ENCODE assay signal across 29 cellular contexts in genomic region chrX:104309169-104309568, GRCh38. TPM values are rescaled to one million over a fixed set of nuclear protein-coding genes. Genes with fewer than 3 reads are reported as not detected.
DNase-seq lines count a peak whose midpoint lies in the region; ATAC-seq, FAIRE-seq and TF ChIP-seq lines count a peak whose summit lies in the region.
"Had no signal": no experiment of that assay in that cellular context is flagged by ENCODE, and none has a peak within 500 bp of the region (broad histone marks: within the 10 kb centered on the region; RNA-seq: fewer than 3 reads in every experiment).

No MANE protein-coding gene starts in this region.

- H3K9ac ChIP-seq in H1 (replicated peaks in 1 of 4; ENCODE audit: extremely low read depth in 1 of 4, low read depth in 3 of 4, low read length in 3 of 4) = no peak overlapping the region

- no peak for TF ChIP-seq EP300 in H1 (IDR thresholded peaks at IDR 0.05; ENCODE audit: borderline replicate concordance in 1 of 2, low read depth in 2 of 2, low read length in 2 of 2)

- H3K4me1 ChIP-seq in Panc1 (ENCODE audit: control insufficient read depth, insufficient read depth, low read length) = no peaks in the 10 kb centered on the region
- H3K4me1 ChIP-seq in H1 (replicated peaks in 1 of 4; ENCODE audit: control insufficient read depth in 3 of 4, insufficient read depth in 4 of 4, low read length in 3 of 4) = peaks cover 0 to 3% (median 0%) of the 10 kb centered on the region in 4 experiments; a peak in 2 of 7 replicates
- peaks cover 5% of the 10 kb centered on the region for H3K4me1 ChIP-seq in osteoblast (ENCODE audit: insufficient read depth, low read length)
- H3K4me1 ChIP-seq: BE2C, colonic mucosa had no signal

- H3K27me3 ChIP-seq in Panc1 (ENCODE audit: control insufficient read depth, insufficient read depth, low read length) (no peaks in the 10 kb centered on the region), H1 (replicated peaks in 1 of 4; ENCODE audit: control insufficient read depth in 3 of 4, extremely low read depth in 1 of 4, insufficient read depth in 3 of 4, low read length in 3 of 4) (no peaks in the 10 kb centered on the region), osteoblast (ENCODE audit: insufficient read depth, low read length) (peaks cover 11% of the 10 kb centered on the region)
- H3K27me3 ChIP-seq: BE2C had no signal

- H3K56ac ChIP-seq in H1 (replicated peaks; ENCODE audit: insufficient read length, low read depth, low read length) = no peak overlapping the region

- no peak overlapping the region for H3K14ac ChIP-seq in H1 (ENCODE audit: insufficient read length)

- no peak overlapping the region for H3K27ac ChIP-seq in Panc1 (ENCODE audit: low read length)
- H3K27ac ChIP-seq in H1 (ENCODE audit: low read depth, low read length) = no peak overlapping the region
- H3K27ac ChIP-seq in osteoblast (ENCODE audit: low read depth, low read length) = no peak overlapping the region
- H3K27ac ChIP-seq: 22Rv1, colonic mucosa, esophagus squamous epithelium had no signal

- TF ChIP-seq CTCF in Panc1 (IDR thresholded peaks at IDR 0.05) (peak; percentile 15), H1 (IDR thresholded peaks at IDR 0.05; ENCODE audit: control extremely low read depth in 1 of 3, insufficient read depth in 1 of 3, low read depth in 1 of 3, low read length in 3 of 3) (peak; percentile 3 to 57 (median 50); a peak in 3 of 4 replicates), osteoblast (IDR thresholded peaks at IDR 0.05; ENCODE audit: extremely low read depth, low read depth, low read length) (peak; percentile 28)

- H3K23ac ChIP-seq in H1 (ENCODE audit: insufficient read length) = no peak overlapping the region

- TF ChIP-seq POLR2A in H1 (IDR thresholded peaks at IDR 0.05; ENCODE audit: control extremely low read depth in 1 of 2, low read depth in 2 of 2, low read length in 2 of 2) = no peak
- TF ChIP-seq POLR2A in GM12891 (IDR thresholded peaks at IDR 0.05; ENCODE audit: low read depth, low read length) = no peak

- H3K23me2 ChIP-seq in H1 (ENCODE audit: low read depth, low read length) = no peaks in the 10 kb centered on the region

- 90% methylated on average over 5 of the region's 5 CpGs; no CpG with 5 or more reads in 1 of the 2 experiments for WGBS in H1 (ENCODE audit: extremely low coverage in 1 of 2, insufficient coverage in 1 of 2, insufficient read length in 1 of 2, insufficient replicate concordance in 2 of 2, low coverage in 1 of 2, low lambda C conversion rate in 2 of 2, missing lambda C conversion rate in 1 of 2), 2 experiments

- no peak overlapping the region for H4K5ac ChIP-seq in H1 (ENCODE audit: insufficient read length, low read depth, low read length)

- H2AK5ac ChIP-seq in H1 (ENCODE audit: low read depth, low read length) = no peak overlapping the region

- intact Hi-C loops in Panc1 (cut with micrococcal nuclease; ENCODE audit: unreplicated experiment) = no loop called here

- FAIRE-seq in H1 (lab: Jason Lieb, UNC) (peak; percentile 65), GM12891 (lab: Jason Lieb, UNC) (no peak)
- FAIRE-seq: GM12892, small intestine had no signal

- no peak overlapping the region for H3K4me2 ChIP-seq in H1 (ENCODE audit: insufficient read depth in 1 of 2, low read depth in 2 of 2, low read length in 2 of 2)
- no peak overlapping the region for H3K4me2 ChIP-seq in osteoblast (ENCODE audit: insufficient read depth, low read length)

- H3K18ac ChIP-seq in H1 (ENCODE audit: extremely low read depth, low read length) = no peak overlapping the region

- H2AFZ ChIP-seq in H1 (ENCODE audit: low read length) (no peak overlapping the region), osteoblast (ENCODE audit: low read length) (no peak overlapping the region)

- no peak overlapping the region for H2BK5ac ChIP-seq in H1 (ENCODE audit: low read depth, low read length)

- H2BK15ac ChIP-seq in H1 (ENCODE audit: low read length) = no peak overlapping the region

- H4K8ac ChIP-seq in H1 (ENCODE audit: extremely low read depth, insufficient read depth, low read length) = no peak overlapping the region

- no TSS peak for BruUV-seq in Panc1 (replicated peaks; lab: Mats Ljungman, UMichigan)

- peak; percentile 1 for DNase-seq in DMS53 (lab: John Stamatoyannopoulos, UW)
- DNase-seq in DMS53 treated with DMSO at 0.1 percent for 48 hours (lab: John Stamatoyannopoulos, UW; ENCODE audit: unreplicated experiment) = no peak
- no peak for DNase-seq in Panc1 (ENCODE audit: low read depth, low spot score)
- no peak for DNase-seq in H1 (ENCODE audit: low read depth in 1 of 2, low spot score in 2 of 2)
- DNase-seq in osteoblast (ENCODE audit: insufficient read length, low spot score, missing footprints) = no peak
- no peak for DNase-seq in GM12891 (ENCODE audit: insufficient read length, low spot score)
- DNase-seq in activated CD4-positive, CD25-positive, alpha-beta regulatory T cell treated with anti-CD3 and anti-CD28 coated beads, Interleukin-2, amount 50 U/mL, for 72 hours = no peak
- DNase-seq: activated CD8-positive, alpha-beta T cell treated with anti-CD3 and anti-CD28 coated beads, Interleukin-2, amount 10 ng/mL, durations not matched to agents 7 days and 5 days; activated gamma-delta T cell treated with Interleukin-2 at 50 U/mL for 16 hours; activated T-cell treated with anti-CD3 and anti-CD28 coated beads for 4 hours; BE2C; colonic mucosa; effector memory CD8-positive, alpha-beta T cell; esophagus squamous epithelium; glutamatergic neuron; left cardiac atrium; NCI-H446; Right ventricle myocardium superior; small intestine; stimulated activated CD4-positive, alpha-beta T cell treated with anti-CD3 and anti-CD28 coated beads, Interleukin-2, amount 100 ng/mL, for 24 hours; SW 1271 had no signal

- no peaks in the 10 kb centered on the region for H4K20me1 ChIP-seq in H1 (replicated peaks in 1 of 2; ENCODE audit: control insufficient read depth in 1 of 2, insufficient read depth in 2 of 2, low read length in 2 of 2)
- no peaks in the 10 kb centered on the region for H4K20me1 ChIP-seq in osteoblast (ENCODE audit: insufficient read depth, low read length)

- ATAC-seq in Panc1 (peak; percentile 68), HG02870 (IDR thresholded peaks at IDR 0.05; ENCODE audit: unreplicated experiment) (no peak)
- ATAC-seq: activated CD4-positive, CD25-positive, alpha-beta regulatory T cell treated with anti-CD3 and anti-CD28 coated beads, Interleukin-2, amount 50 U/mL, for 24 hours; activated CD8-positive, alpha-beta T cell treated with anti-CD3 and anti-CD28 coated beads, Interleukin-2, amount 10 ng/mL, durations not matched to agents 7 days and 5 days; effector memory CD8-positive, alpha-beta T cell had no signal

- H3K4me3 ChIP-seq in Panc1 (ENCODE audit: low read depth in 2 of 2, low read length in 2 of 2) (no peak overlapping the region), H1 (ENCODE audit: extremely low read depth in 1 of 4, insufficient read depth in 2 of 4, low read depth in 3 of 4, low read length in 4 of 4) (no peak overlapping the region), osteoblast (ENCODE audit: insufficient read depth, low read length) (no peak overlapping the region)
- H3K4me3 ChIP-seq: colonic mucosa, esophagus squamous epithelium had no signal

- POLR2A ChIA-PET in Panc1 (lab: Charles Lee) (no interaction called here), H1 (lab: Charles Lee; ENCODE audit: partially characterized antibody) (no interaction called here)

- H3K9me3 ChIP-seq in Panc1 (ENCODE audit: control insufficient read depth, insufficient read depth, low read depth, low read length) (no peaks in the 10 kb centered on the region), H1 (ENCODE audit: insufficient read depth in 2 of 2, low read depth in 1 of 2, low read length in 1 of 2) (no peaks in the 10 kb centered on the region), osteoblast (ENCODE audit: low read depth, low read length) (no peaks in the 10 kb centered on the region)
- H3K9me3 ChIP-seq: BE2C, colonic mucosa, esophagus squamous epithelium had no signal

- no peaks in the 10 kb centered on the region for H3K79me2 ChIP-seq in H1 (ENCODE audit: control insufficient read depth in 1 of 2, insufficient read depth in 2 of 2, low read length in 2 of 2)
- H3K79me2 ChIP-seq in osteoblast (ENCODE audit: insufficient read depth, low read length) = no peaks in the 10 kb centered on the region

- CTCF ChIA-PET in Panc1 (lab: Charles Lee) (no interaction called here), H1 (lab: Charles Lee; ENCODE audit: partially characterized antibody) (interaction anchor here (0.7 to 3.3 kb wide), 7 partner anchors 10 to 181 kb away, joined by 3 to 18 read pairs (median 4); no protein-coding TSS in a partner anchor)

- peak; percentile 22 to 30; a peak in 2 of 4 replicates for TF ChIP-seq RAD21 in H1 (IDR thresholded peaks at IDR 0.05 in 1 of 2, conservative IDR thresholded peaks at IDR 0.05 in 1 of 2; ENCODE audit: low read depth in 2 of 2, low read length in 2 of 2)

- in situ Hi-C loops in Panc1 (cut with HindIII; ENCODE audit: low pct_unique_long_range_greater_than_20kb, low sequenced_read_pairs) = no loop called here

- no peak overlapping the region for H2BK20ac ChIP-seq in H1 (ENCODE audit: low read length)

- H3K79me1 ChIP-seq in H1 (ENCODE audit: low read depth, low read length) = no peaks in the 10 kb centered on the region

- H3K36me3 ChIP-seq in Panc1 (ENCODE audit: control insufficient read depth, insufficient read depth, low read length) (no peaks in the 10 kb centered on the region), H1 (ENCODE audit: control insufficient read depth in 2 of 4, insufficient read depth in 4 of 4, low read length in 3 of 4) (no peaks in the 10 kb centered on the region), osteoblast (ENCODE audit: insufficient read depth, low read length) (no peaks in the 10 kb centered on the region)
- H3K36me3 ChIP-seq: BE2C, colonic mucosa, esophagus squamous epithelium had no signal

- H2BK120ac ChIP-seq in H1 (replicated peaks; ENCODE audit: low read depth, low read length) = no peak overlapping the region

- H2BK12ac ChIP-seq in H1 (ENCODE audit: low read depth, low read length) = no peak overlapping the region

- H3K4ac ChIP-seq in H1 (replicated peaks; ENCODE audit: insufficient read length, low read depth, low read length) = no peak overlapping the region

- H4K91ac ChIP-seq in H1 (replicated peaks; ENCODE audit: insufficient read length, low read length) = no peak overlapping the region

TF ChIP-seq in GM12891, 5 proteins besides CTCF, POLR2A, EP300 and RAD21:
- TF ChIP-seq SPI1 (IDR thresholded peaks at IDR 0.05; ENCODE audit: low read depth, low read length) = no peak

RNA-seq across cellular contexts. Expression of gene ESX1, which starts 54.4 kb away (rescaled TPM):
- total RNA-seq in Panc1 (2021; ENCODE audit: unreplicated experiment) (2.8 TPM), osteoblast (not detected in 2 replicates)
- polyA plus RNA-seq in Panc1 (2012; ENCODE audit: insufficient read length) = 0.39 TPM
- not detected in 2 replicates for total RNA-seq in H1 (2021; fragmentation: NEBNext Ultra II Directional; extraction: Animal tissue kit (Norgen Biotek cat#: 25700))
- polyA plus RNA-seq in H1 (2011; rRNA removed) = not detected in 2 replicates
- polyA plus RNA-seq in H1 (2011; cell fraction: cytosol; rRNA removed) = not detected
- polyA plus RNA-seq in H1 (2011; cell fraction: nucleus; rRNA removed) = not detected
- not detected in 4 replicates for polyA plus RNA-seq in H1 (2012, experiment 1 of 2)
- not detected for polyA plus RNA-seq in H1 (2012, experiment 2 of 2)
- not detected for polyA plus RNA-seq in H1 (2013, experiment 1 of 2)
- not detected for polyA plus RNA-seq in H1 (2013, experiment 2 of 2)
- polyA minus RNA-seq in H1 (2011; rRNA and poly(A)+ RNA removed) = not detected in 2 replicates
- polyA minus RNA-seq in H1 (2011; cell fraction: cytosol; rRNA and poly(A)+ RNA removed) = not detected
- polyA minus RNA-seq in H1 (2011; cell fraction: nucleus; rRNA and poly(A)+ RNA removed) = not detected
- not detected for polyA plus RNA-seq in GM12891 (2012; ENCODE audit: low read depth, missing spikeins)
- total RNA-seq: activated CD8-positive, alpha-beta T cell treated with anti-CD3 and anti-CD28 coated beads, Interleukin-2, amount 10 ng/mL, durations not matched to agents 7 days and 5 days; colonic mucosa; esophagus squamous epithelium; left cardiac atrium; MCF 10A; OCI-LY7; Right ventricle myocardium superior; subcutaneous adipose tissue; ureter had no signal
- polyA plus RNA-seq: small intestine had no signal
